In the genomic region with DNA sequence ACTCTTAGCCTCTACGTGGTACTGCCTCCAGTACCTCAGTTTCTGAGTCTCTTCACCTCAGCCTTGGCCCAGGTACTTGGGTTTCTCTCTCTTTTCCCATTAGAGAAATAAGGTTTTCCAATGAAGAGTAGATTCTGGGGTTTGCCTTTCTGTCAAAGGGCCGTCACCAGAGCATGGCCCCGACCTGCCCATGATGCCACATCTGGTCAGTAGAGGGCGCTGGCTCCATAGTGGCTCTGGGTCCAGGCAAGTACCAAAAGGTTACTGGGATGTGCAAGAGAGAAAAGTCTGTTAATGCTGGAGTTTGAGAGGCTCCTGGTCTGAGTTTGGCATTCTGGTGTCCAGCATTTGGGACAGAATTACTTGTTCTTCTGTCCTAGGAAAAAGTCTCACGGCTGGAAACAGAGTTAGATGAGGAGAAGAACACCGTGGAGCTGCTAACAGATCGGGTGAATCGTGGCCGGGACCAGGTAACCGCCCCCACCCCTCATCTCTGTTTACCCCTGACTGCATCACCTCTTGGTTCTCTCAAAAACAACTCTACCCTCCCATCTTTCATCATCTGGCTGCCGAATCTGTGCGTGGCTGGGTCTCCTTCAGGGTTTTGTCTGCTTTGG, we compare ENCODE assay signal across 8 cellular contexts. TPM values are rescaled to one million over a fixed set of nuclear protein-coding genes. Genes with fewer than 3 reads are reported as not detected.
A peak's percentile ranks its signal among the peaks of the same experiment; 100 is the strongest.
DNase-seq lines count a peak whose midpoint lies in the region; FAIRE-seq and TF ChIP-seq lines count a peak whose summit lies in the region.

No MANE protein-coding gene starts in this region.

- no peak overlapping the region for H3K9ac ChIP-seq in keratinocyte (ENCODE audit: control insufficient read depth, extremely low read depth, insufficient read depth, low read length)

- H3K4me1 ChIP-seq in keratinocyte (ENCODE audit: control insufficient read depth, extremely low read depth, insufficient read depth, low read length) = peaks cover 38% of the 10 kb centered on the region

- no peak overlapping the region for H3K4me2 ChIP-seq in keratinocyte (ENCODE audit: control insufficient read depth, extremely low read depth, insufficient read depth, low read depth, low read length)

- H3K27ac ChIP-seq in WERI-Rb-1 (no peak overlapping the region), keratinocyte (ENCODE audit: control insufficient read depth, insufficient read depth, low read length) (no peak overlapping the region)

- dilution Hi-C loops in keratinocyte (cut with MboI; ENCODE audit: extremely low pct_ligation_motif_present, low sequenced_read_pairs) = no loop called here

- H3K9me3 ChIP-seq in WERI-Rb-1 (ENCODE audit: severe bottlenecking) = no peaks in the 10 kb centered on the region
- no peaks in the 10 kb centered on the region for H3K9me3 ChIP-seq in keratinocyte (ENCODE audit: control insufficient read depth, low read depth, low read length)

- H3K27me3 ChIP-seq in WERI-Rb-1 (ENCODE audit: insufficient read depth, low read depth, severe bottlenecking) = no peaks in the 10 kb centered on the region
- H3K27me3 ChIP-seq in keratinocyte (ENCODE audit: control insufficient read depth, extremely low read depth, insufficient read depth, low read length) = no peaks in the 10 kb centered on the region

- H3K36me3 ChIP-seq in WERI-Rb-1 (no peaks in the 10 kb centered on the region), keratinocyte (ENCODE audit: control insufficient read depth in 2 of 2, extremely low read depth in 1 of 2, insufficient read depth in 2 of 2, low read length in 2 of 2) (no peaks in the 10 kb centered on the region)

- peak; percentile 99 for TF ChIP-seq CTCF in WERI-Rb-1 (IDR thresholded peaks at IDR 0.05; ENCODE audit: low read depth, low read length)
- peak; percentile 94 to 99 (median 96) for TF ChIP-seq CTCF in keratinocyte (optimal IDR thresholded peaks at IDR 0.05 in 1 of 3, IDR thresholded peaks at IDR 0.05 in 1 of 3, conservative IDR thresholded peaks at IDR 0.05 in 1 of 3; ENCODE audit: extremely low read depth in 1 of 3, insufficient read depth in 2 of 3, low read length in 3 of 3)

- in situ Hi-C loops in T47D (cut with HindIII; ENCODE audit: low pct_unique_long_range_greater_than_20kb, low sequenced_read_pairs) = no loop called here

- DNase-seq in SIG-M5 treated with dmso at 0.1 percent for 504 hours (lab: John Stamatoyannopoulos, UW; ENCODE audit: unreplicated experiment) (peak; percentile 79), SIG-M5 (lab: John Stamatoyannopoulos, UW) (no peak), NCI-H1930 (lab: John Stamatoyannopoulos, UW) (peak; percentile 13 to 46), WERI-Rb-1 (peak; percentile 96), T47D (ENCODE audit: low read depth in 1 of 2, low spot score in 1 of 2) (peak; percentile 53 to 83), keratinocyte (ENCODE audit: low read depth, low spot score) (no peak), LoVo (ENCODE audit: low spot score) (no peak)
- DNase-seq in stimulated activated CD4-positive, alpha-beta T cell treated with anti-CD3 and anti-CD28 coated beads, Interleukin-2, amount 100 ng/mL, for 48 hours = peak; percentile 80 to 83

- no peaks in the 10 kb centered on the region for H3K9me1 ChIP-seq in keratinocyte (ENCODE audit: control insufficient read depth, extremely low read depth, insufficient read depth, low read length)

- no peaks in the 10 kb centered on the region for H3K79me2 ChIP-seq in keratinocyte (ENCODE audit: control insufficient read depth, insufficient read depth, low read length)

- FAIRE-seq in keratinocyte (lab: Jason Lieb, UNC) = peak; percentile 83

- no peak overlapping the region for H3K4me3 ChIP-seq in WERI-Rb-1 (ENCODE audit: low read depth, low read length)
- H3K4me3 ChIP-seq in keratinocyte (ENCODE audit: control insufficient read depth in 2 of 3, extremely low read depth in 1 of 3, insufficient read depth in 2 of 3, low read depth in 1 of 3, low read length in 3 of 3) = no peak overlapping the region

- no peak overlapping the region for H2AFZ ChIP-seq in keratinocyte (ENCODE audit: control insufficient read depth, low read length)

- H4K20me1 ChIP-seq in keratinocyte (ENCODE audit: control insufficient read depth, extremely low read depth, insufficient read depth, low read length) = peaks cover under 1% of the 10 kb centered on the region

RNA-seq across cellular contexts. Expression of a gene that starts 5.3 kb away (rescaled TPM):
- polyA plus RNA-seq in keratinocyte = 70.0 to 82.3 TPM (median 80.1 TPM) in 3 replicates
- 232 TPM for polyA plus RNA-seq in keratinocyte (2011; ENCODE audit: low read depth)
- 68.6 and 92.2 TPM in 2 replicates for polyA plus RNA-seq in keratinocyte (2011; cell fraction: cytosol; rRNA removed)
- 155 and 156 TPM in 2 replicates for polyA plus RNA-seq in keratinocyte (2011; cell fraction: nucleus; rRNA removed)
- polyA plus RNA-seq in keratinocyte (2012; ENCODE audit: low replicate concordance) = 65.9 and 73.6 TPM in 2 replicates
- 52.3 to 67.8 TPM (median 57.4 TPM) in 3 replicates for polyA minus RNA-seq in keratinocyte
- polyA minus RNA-seq in keratinocyte (2011; cell fraction: cytosol; rRNA and poly(A)+ RNA removed) = 54.3 TPM
- polyA minus RNA-seq in keratinocyte (2011; cell fraction: nucleus; rRNA and poly(A)+ RNA removed) = 52.9 and 96.0 TPM in 2 replicates

RNA-seq across cellular contexts. Expression of a gene that starts 23.6 kb away (rescaled TPM):
- 2.0 to 4.1 TPM (median 2.9 TPM) in 3 replicates for polyA plus RNA-seq in keratinocyte
- polyA plus RNA-seq in keratinocyte (2011; ENCODE audit: low read depth) = 28.0 TPM
- polyA plus RNA-seq in keratinocyte (2011; cell fraction: cytosol; rRNA removed) = 1.2 and 1.8 TPM in 2 replicates
- polyA plus RNA-seq in keratinocyte (2011; cell fraction: nucleus; rRNA removed) = 11.2 and 11.8 TPM in 2 replicates
- 5.5 and 22.1 TPM in 2 replicates for polyA plus RNA-seq in keratinocyte (2012; ENCODE audit: low replicate concordance)
- polyA minus RNA-seq in keratinocyte = 1.6 to 9.2 TPM (median 4.0 TPM) in 3 replicates
- polyA minus RNA-seq in keratinocyte (2011; cell fraction: cytosol; rRNA and poly(A)+ RNA removed) = 1.2 TPM
- 3.5 and 4.7 TPM in 2 replicates for polyA minus RNA-seq in keratinocyte (2011; cell fraction: nucleus; rRNA and poly(A)+ RNA removed)

Comparison
In these comparisons a context has a peak if more than half of its experiments do, and no peak if none do; other contexts are left out.
1. DNase-seq: peak in SIG-M5 treated with dmso at 0.1 percent for 504 hours (single experiment), NCI-H1930 (2 of 2), WERI-Rb-1 (single experiment), T47D (2 of 2) and stimulated activated CD4-positive, alpha-beta T cell treated with anti-CD3 and anti-CD28 coated beads, Interleukin-2, amount 100 ng/mL, for 48 hours (2 of 2); none in SIG-M5 (single experiment), keratinocyte (single experiment) and LoVo (single experiment).